ENCODE assay signal across 10 cellular contexts in the genomic region with DNA sequence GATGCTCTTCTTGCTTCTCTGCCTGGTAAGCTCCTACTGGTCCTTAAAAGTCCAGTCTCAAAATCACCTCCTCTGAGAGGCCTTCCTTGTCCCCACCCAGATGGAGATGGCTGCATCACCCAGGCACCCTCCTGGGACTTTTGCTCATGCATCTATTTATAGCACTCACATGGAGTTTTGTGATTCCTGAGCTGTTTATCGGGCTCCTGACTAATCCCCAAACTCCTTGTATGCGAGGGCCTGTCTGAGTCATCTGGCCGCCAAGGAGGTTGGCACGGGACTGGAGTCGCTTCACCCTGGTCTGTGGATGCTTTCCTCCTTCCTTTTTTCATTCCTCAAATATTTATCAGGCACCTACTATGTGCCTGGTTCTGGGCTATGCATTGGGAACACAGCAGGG. TPM values are rescaled to one million over a fixed set of nuclear protein-coding genes. Genes with fewer than 3 reads are reported as not detected.
A peak's percentile ranks its signal among the peaks of the same experiment; 100 is the strongest.
DNase-seq lines count a peak whose midpoint lies in the region; ATAC-seq and TF ChIP-seq lines count a peak whose summit lies in the region.
"Had no signal": no experiment of that assay in that cellular context is flagged by ENCODE, and none has a peak within 500 bp of the region (broad histone marks: within the 10 kb centered on the region; RNA-seq: fewer than 3 reads in every experiment).

No MANE protein-coding gene starts in this region.

- peaks cover 51% of the 10 kb centered on the region for H3K4me1 Mint-ChIP-seq in activated T-cell treated with anti-CD3 and anti-CD28 coated beads, Interleukin-2, amount 50 U/mL, for 4 hours (ENCODE audit: low read depth)
- peaks cover 65% of the 10 kb centered on the region for H3K4me1 Mint-ChIP-seq in activated T-cell treated with anti-CD3 and anti-CD28 coated beads, Interleukin-2, amount 50 U/mL, for 24 hours (ENCODE audit: low read depth)
- peaks cover 59 to 70% (median 60%) of the 10 kb centered on the region in 3 donors for H3K4me1 Mint-ChIP-seq in T-cell

- H3K36me3 Mint-ChIP-seq in activated T-cell treated with anti-CD3 and anti-CD28 coated beads, Interleukin-2, amount 50 U/mL, for 4 hours (ENCODE audit: insufficient read depth): peaks cover 11% of the 10 kb centered on the region
- peaks cover 25% of the 10 kb centered on the region for H3K36me3 Mint-ChIP-seq in activated T-cell treated with anti-CD3 and anti-CD28 coated beads, Interleukin-2, amount 50 U/mL, for 24 hours (ENCODE audit: low read depth)
- no peaks in the 10 kb centered on the region for H3K36me3 Mint-ChIP-seq in T-cell

- POLR2A ChIA-PET in T-cell (lab: Charles Lee): no interaction called here

- no peak overlapping the region for H3K27ac Mint-ChIP-seq in activated T-cell treated with anti-CD3 and anti-CD28 coated beads, Interleukin-2, amount 50 U/mL, for 24 hours
- peak overlapping the region in 1 of 2 donors; percentile 73 for H3K27ac Mint-ChIP-seq in T-cell

- DNase-seq in activated T-cell treated with anti-CD3 and anti-CD28 coated beads, Interleukin-2, amount 50 U/mL, for 4 hours: no peak
- DNase-seq in activated T-cell treated with anti-CD3 and anti-CD28 coated beads, Interleukin-2, amount 50 U/mL, for 24 hours: no peak
- DNase-seq in T-cell (no peak), right atrium auricular region (ENCODE audit: low spot score) (no peak), NCI-H1105 treated with DMSO at 0.1 percent for 48 hours (lab: John Stamatoyannopoulos, UW) (no peak), Ammon's horn (ENCODE audit: low spot score) (no peak)
- DNase-seq: NCI-H2081 treated with DMSO at 0.1 percent for 48 hours had no signal

- no peaks in the 10 kb centered on the region for H3K9me3 Mint-ChIP-seq in activated T-cell treated with anti-CD3 and anti-CD28 coated beads, Interleukin-2, amount 50 U/mL, for 4 hours
- H3K9me3 Mint-ChIP-seq in activated T-cell treated with anti-CD3 and anti-CD28 coated beads, Interleukin-2, amount 50 U/mL, for 24 hours: no peaks in the 10 kb centered on the region
- no peaks in the 10 kb centered on the region for H3K9me3 Mint-ChIP-seq in T-cell

- H3K4me3 ChIP-seq in right atrium auricular region: no peak overlapping the region
- no peak overlapping the region for H3K4me3 ChIP-seq in stomach smooth muscle (ENCODE audit: low read length in 2 of 2)
- H3K4me3 ChIP-seq: HAP-1 had no signal

- H3K36me3 ChIP-seq in right atrium auricular region (no peaks in the 10 kb centered on the region), stomach smooth muscle (ENCODE audit: control insufficient read depth in 2 of 2, insufficient read depth in 2 of 2, low read length in 2 of 2) (no peaks in the 10 kb centered on the region)

- peak overlapping the region; percentile 79 to 97 for H3K27ac ChIP-seq in right atrium auricular region
- H3K27ac ChIP-seq in stomach smooth muscle (ENCODE audit: low read length): peak overlapping the region; percentile 93

- no peaks in the 10 kb centered on the region for H3K27me3 ChIP-seq in right atrium auricular region
- H3K27me3 ChIP-seq in stomach smooth muscle (ENCODE audit: control insufficient read depth in 1 of 2, insufficient read depth in 2 of 2, low read length in 2 of 2): no peaks in the 10 kb centered on the region

- CTCF ChIA-PET in T-cell (lab: Charles Lee): interaction anchor here (0.8 to 1.4 kb wide), 2 partner anchors 229 to 231 kb away, joined by 3 read pairs; no protein-coding TSS in a partner anchor

- H3K9me3 ChIP-seq in right atrium auricular region (no peaks in the 10 kb centered on the region), stomach smooth muscle (ENCODE audit: control insufficient read depth in 2 of 2, low read length in 2 of 2) (no peaks in the 10 kb centered on the region)
- H3K9me3 ChIP-seq: HAP-1 had no signal

- peak overlapping the region; percentile 96 for H3K4me3 Mint-ChIP-seq in activated T-cell treated with anti-CD3 and anti-CD28 coated beads, Interleukin-2, amount 50 U/mL, for 4 hours
- no peak overlapping the region for H3K4me3 Mint-ChIP-seq in activated T-cell treated with anti-CD3 and anti-CD28 coated beads, Interleukin-2, amount 50 U/mL, for 24 hours
- peak overlapping the region; percentile 55 to 96 (median 60) for H3K4me3 Mint-ChIP-seq in T-cell

- no peaks in the 10 kb centered on the region for H3K27me3 Mint-ChIP-seq in activated T-cell treated with anti-CD3 and anti-CD28 coated beads, Interleukin-2, amount 50 U/mL, for 4 hours (ENCODE audit: low read depth)
- H3K27me3 Mint-ChIP-seq in activated T-cell treated with anti-CD3 and anti-CD28 coated beads, Interleukin-2, amount 50 U/mL, for 24 hours: no peaks in the 10 kb centered on the region
- no peaks in the 10 kb centered on the region for H3K27me3 Mint-ChIP-seq in T-cell

- TF ChIP-seq CTCF in right atrium auricular region (IDR thresholded peaks at IDR 0.05): no peak

- H3K4me1 ChIP-seq in right atrium auricular region (peaks cover 0 to 46% of the 10 kb centered on the region in 2 donors), stomach smooth muscle (ENCODE audit: control insufficient read depth, insufficient read depth, low read length) (peaks cover 55% of the 10 kb centered on the region)

- H3K9ac ChIP-seq in stomach smooth muscle (ENCODE audit: low read length in 2 of 2): peak overlapping the region in 1 of 2 donors; percentile 5

- no peak for ATAC-seq in activated T-cell treated with anti-CD3 and anti-CD28 coated beads, Interleukin-2, amount 50 U/mL, for 4 hours
- ATAC-seq in T-cell (replicated peaks in 1 of 4) (no peak), GM19324 (IDR thresholded peaks at IDR 0.05; ENCODE audit: low FRiP score, unreplicated experiment) (no peak)

RNA-seq across cellular contexts. Expression of gene MAP2K3, which starts 2.3 kb away (rescaled TPM):
- 100 to 1,000 TPM; 216 to 260 (median 253) TPM for total RNA-seq in activated T-cell treated with anti-CD3 and anti-CD28 coated beads, Interleukin-2, amount 50 U/mL, for 4 hours
- total RNA-seq in T-cell (10 to 100 TPM; 36.9 to 61.3 (median 57.1) TPM), right atrium auricular region (10 to 100 TPM; 37.8 to 43.8 TPM)

RNA-seq across cellular contexts. Expression of gene NATD1, which starts 29.0 kb away (rescaled TPM):
- total RNA-seq in activated T-cell treated with anti-CD3 and anti-CD28 coated beads, Interleukin-2, amount 50 U/mL, for 4 hours: under 1 TPM; 0.73 to 0.98 (median 0.90) TPM
- total RNA-seq in T-cell (10 to 100 TPM in 2 of 5 donors, 1 to 10 TPM in 3; 7.2 to 11.1 (median 9.6) TPM), right atrium auricular region (10 to 100 TPM; 15.4 to 17.0 TPM)

Comparison
In these comparisons a context has a peak if more than half of its experiments do, and no peak if none do; other contexts are left out.
1. RNA of gene NATD1, which starts 29.0 kb away (total RNA-seq): 15.4 to 17.0 TPM in right atrium auricular region and 7.2 to 11.1 TPM in T-cell; 0.73 to 0.98 TPM in activated T-cell treated with anti-CD3 and anti-CD28 coated beads, Interleukin-2, amount 50 U/mL, for 4 hours; every median in the first group is over 4 times any median in the second.